Comparison of ENCODE assay signal across 8 cellular contexts in the genomic region with DNA sequence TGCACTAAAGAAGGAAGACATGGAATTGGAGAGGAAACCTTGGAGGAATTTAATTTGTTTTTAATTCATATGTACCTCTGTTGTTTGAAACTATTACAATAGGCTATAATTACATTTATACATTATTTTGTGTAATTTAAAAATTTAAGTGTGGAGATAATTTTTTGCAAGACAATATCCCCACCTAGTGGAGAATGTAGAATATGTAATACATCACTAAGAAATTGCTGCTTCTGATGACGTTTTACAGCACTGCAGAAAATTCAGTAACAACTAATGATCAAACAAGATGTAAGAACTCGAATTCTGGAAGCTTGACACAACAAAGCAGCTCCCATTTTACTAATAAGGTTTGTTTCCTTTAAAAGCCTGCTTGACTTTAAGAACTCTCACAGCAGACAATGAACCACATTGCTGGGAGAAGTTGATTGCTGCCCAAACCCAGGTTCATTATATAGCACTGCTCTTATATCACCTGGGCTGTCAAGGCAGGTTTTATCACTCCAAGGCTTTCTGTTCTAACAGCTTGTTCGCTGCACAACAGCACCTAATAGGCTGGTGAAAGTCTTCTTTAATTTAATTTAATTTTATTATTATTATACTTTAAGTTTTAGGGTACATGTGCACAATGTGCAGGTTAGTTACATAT. TPM values are rescaled to one million over a fixed set of nuclear protein-coding genes. Genes with fewer than 3 reads are reported as not detected.
A peak's percentile ranks its signal among the peaks of the same experiment; 100 is the strongest.
DNase-seq lines count a peak whose midpoint lies in the region; ATAC-seq, FAIRE-seq and TF ChIP-seq lines count a peak whose summit lies in the region.

No MANE protein-coding gene starts in this region.

- intact Hi-C loops in K562 (cut with micrococcal nuclease) (loop anchor here (1.0 to 10.0 kb wide), 5 partner anchors 315 to 713 kb away; partner anchors contain the start of gene ZFP36L2), aorta (cut with DNase I) (loop anchor here (5.0 kb wide), 4 partner anchors 55 to 595 kb away; no protein-coding TSS in a partner anchor)

- H3K4me1 ChIP-seq in K562 (replicated peaks in 1 of 2; ENCODE audit: control insufficient read depth in 2 of 2, insufficient read depth in 2 of 2, low read length in 2 of 2) = peaks cover 0 to 4% of the 10 kb centered on the region in 2 experiments; a peak in 1 of 5 replicates
- H3K4me1 ChIP-seq in aorta (ENCODE audit: control insufficient read depth in 1 of 2, insufficient read depth in 2 of 2, low read length in 2 of 2) = peaks cover 2 to 17% of the 10 kb centered on the region in 2 donors

- peak; percentile 69 for FAIRE-seq in K562 (lab: Jason Lieb, UNC)

- TF ChIP-seq EP300 in K562 (IDR thresholded peaks at IDR 0.05; ENCODE audit: low read length) = no peak

- no peaks in the 10 kb centered on the region for H3K9me3 Mint-ChIP-seq in activated CD4-positive, alpha-beta T cell treated with anti-CD3 and anti-CD28 coated beads, Interleukin-2, amount 10 ng/mL, durations not matched to agents 7 days and 5 days

- H3K27me3 Mint-ChIP-seq in activated CD4-positive, alpha-beta T cell treated with anti-CD3 and anti-CD28 coated beads, Interleukin-2, amount 10 ng/mL, durations not matched to agents 7 days and 5 days = no peaks in the 10 kb centered on the region

- in situ Hi-C loops in K562 (cut with MboI) = no loop called here

- no peaks in the 10 kb centered on the region for H4K20me1 ChIP-seq in K562 (replicated peaks; ENCODE audit: control insufficient read depth, insufficient read depth, low read length)

- DNase-seq in activated CD4-positive, alpha-beta T cell treated with anti-CD3 and anti-CD28 coated beads, Interleukin-2, amount 10 ng/mL, durations not matched to agents 7 days and 5 days = peak; percentile 5
- no peak for DNase-seq in activated CD4-positive, alpha-beta T cell treated with anti-CD3 and anti-CD28 coated beads, Interleukin-2, amount 50 U/mL, for 48 hours
- peak; percentile 7 for DNase-seq in NCI-H146 treated with DMSO at 0.1 percent for 48 hours (lab: John Stamatoyannopoulos, UW; ENCODE audit: unreplicated experiment)
- peak; percentile 20 to 38 (median 32) for DNase-seq in K562 (ENCODE audit: extremely low read depth in 1 of 4, low spot score in 3 of 4)
- DNase-seq in kidney tubule cell (ENCODE audit: low spot score) = peak; percentile 57
- DNase-seq in aorta = no peak
- no peak for DNase-seq in COLO668 (lab: John Stamatoyannopoulos, UW; ENCODE audit: unreplicated experiment)
- no peak for DNase-seq in NCI-H1436 treated with DMSO at 0.1 percent for 48 hours (lab: John Stamatoyannopoulos, UW)

- no peak overlapping the region for H3K27ac Mint-ChIP-seq in activated CD4-positive, alpha-beta T cell treated with anti-CD3 and anti-CD28 coated beads, Interleukin-2, amount 10 ng/mL, durations not matched to agents 7 days and 5 days

- WGBS in K562 (ENCODE audit: insufficient coverage, low coverage, missing lambda C conversion rate) = 0% methylated on average over 3 of the region's 3 CpGs
- WGBS in aorta, 2 donors = 19 to 24% methylated on average over 3 of the region's 3 CpGs

- BruUV-seq in K562 (replicated peaks; lab: Mats Ljungman, UMichigan) = no TSS peak

- H2AFZ ChIP-seq in K562 (ENCODE audit: low read depth, low read length) = no peak overlapping the region

- peaks cover 13% of the 10 kb centered on the region for H3K36me3 Mint-ChIP-seq in activated CD4-positive, alpha-beta T cell treated with anti-CD3 and anti-CD28 coated beads, Interleukin-2, amount 10 ng/mL, durations not matched to agents 7 days and 5 days (ENCODE audit: low read depth)

- peak in 2 of 3 experiments; percentile 36 to 72; a peak in 4 of 6 replicates for TF ChIP-seq CTCF in K562 (IDR thresholded peaks at IDR 0.05 in 2 of 3, conservative IDR thresholded peaks at IDR 0.05 in 1 of 3; ENCODE audit: insufficient read depth in 2 of 3, low read depth in 1 of 3, low read length in 3 of 3)

- CTCF ChIA-PET in activated CD4-positive, alpha-beta T cell treated with anti-CD3 and anti-CD28 coated beads, Interleukin-2, amount 10 ng/mL, durations not matched to agents 7 days and 5 days (lab: Charles Lee) = interaction anchor here (1.2 kb wide), 1 partner anchor 483 kb away, joined by 3 read pairs; no protein-coding TSS in a partner anchor
- CTCF ChIA-PET in K562 (lab: Yijun Ruan, JAX; ENCODE audit: low intra/inter-chr PET ratio) = interaction anchor here (0.6 to 3.1 kb wide), 9 partner anchors 263 to 715 kb away, joined by 3 to 19 read pairs (median 4); no protein-coding TSS in a partner anchor

- H3K4me3 Mint-ChIP-seq in activated CD4-positive, alpha-beta T cell treated with anti-CD3 and anti-CD28 coated beads, Interleukin-2, amount 10 ng/mL, durations not matched to agents 7 days and 5 days = no peak overlapping the region

- peaks cover 9% of the 10 kb centered on the region for H3K4me1 Mint-ChIP-seq in activated CD4-positive, alpha-beta T cell treated with anti-CD3 and anti-CD28 coated beads, Interleukin-2, amount 10 ng/mL, durations not matched to agents 7 days and 5 days

- H3K9me3 ChIP-seq in K562 (replicated peaks; ENCODE audit: control insufficient read depth, insufficient read depth, low read depth, low read length) (no peaks in the 10 kb centered on the region), aorta (ENCODE audit: control insufficient read depth, low read length) (no peaks in the 10 kb centered on the region)

- H3K27me3 ChIP-seq in K562 (ENCODE audit: control insufficient read depth in 2 of 2, insufficient read depth in 2 of 2, low read length in 2 of 2) (no peaks in the 10 kb centered on the region), aorta (ENCODE audit: control insufficient read depth in 1 of 2, insufficient read depth in 2 of 2, low read length in 1 of 2) (no peaks in the 10 kb centered on the region)

- H3K36me3 ChIP-seq in K562 (ENCODE audit: control insufficient read depth, insufficient read depth, low read length) (peaks cover 17% of the 10 kb centered on the region; the same call in 2 of the 3 replicates), aorta (ENCODE audit: control insufficient read depth in 1 of 2, insufficient read depth in 2 of 2, low read length in 1 of 2) (no peaks in the 10 kb centered on the region)

- no peak overlapping the region for H3K9ac ChIP-seq in K562 (ENCODE audit: insufficient read depth in 1 of 2, low read depth in 2 of 2, low read length in 2 of 2)

- POLR2A ChIA-PET in activated CD4-positive, alpha-beta T cell treated with anti-CD3 and anti-CD28 coated beads, Interleukin-2, amount 10 ng/mL, durations not matched to agents 7 days and 5 days (lab: Charles Lee) = no interaction called here
- POLR2A ChIA-PET in K562 (lab: Yijun Ruan, JAX) = interaction anchor here (0.7 kb wide), 1 partner anchor 323 kb away, joined by 3 read pairs; no protein-coding TSS in a partner anchor

- H3K9me1 ChIP-seq in K562 (ENCODE audit: control insufficient read depth, insufficient read depth, low read length) = no peaks in the 10 kb centered on the region

- H3K27ac ChIP-seq in K562 (ENCODE audit: extremely low read depth, low read depth, low read length) (no peak overlapping the region), aorta (ENCODE audit: low read depth in 1 of 2, low read length in 2 of 2) (no peak overlapping the region)

- no peak for TF ChIP-seq POLR2A in K562 (conservative IDR thresholded peaks at IDR 0.05)

- H3K79me2 ChIP-seq in K562 (ENCODE audit: control insufficient read depth, insufficient read depth, low read length) = no peaks in the 10 kb centered on the region

- peak; percentile 61 to 74 for TF ChIP-seq RAD21 in K562 (CRISPR knock-in tag; conservative IDR thresholded peaks at IDR 0.05 in 1 of 2, IDR thresholded peaks at IDR 0.05 in 1 of 2)

- ATAC-seq in K562 = peak; percentile 70
- peak; percentile 72 for ATAC-seq in aorta (ENCODE audit: low FRiP score)

- no peak overlapping the region for H3K4me2 ChIP-seq in K562 (ENCODE audit: insufficient read depth, low read length)

- no peak overlapping the region for H3K4me3 ChIP-seq in K562
- H3K4me3 ChIP-seq in aorta (ENCODE audit: low read length in 2 of 2) = no peak overlapping the region

TF ChIP-seq in K562, 482 proteins besides CTCF, POLR2A, EP300 and RAD21 (continues in another document):
- TF ChIP-seq BACH1 (tag; IDR thresholded peaks at IDR 0.05) = peak; percentile 80
- 0 out of 2 replicates have a peak, but pooled peaks have one; percentile 63 for TF ChIP-seq ARID3A (IDR thresholded peaks at IDR 0.05; ENCODE audit: borderline replicate concordance, low read depth, low read length)

RNA-seq across cellular contexts. Expression of gene THADA, which starts 53.4 kb away (rescaled TPM):
- total RNA-seq in activated CD4-positive, alpha-beta T cell treated with anti-CD3 and anti-CD28 coated beads, Interleukin-2, amount 10 ng/mL, durations not matched to agents 7 days and 5 days = 10 to 100 TPM; 26.2 to 32.2 TPM
- total RNA-seq in K562 (2011; cell fraction: chromatin; rRNA removed; ENCODE audit: low replicate concordance) = 46.5 and 111 TPM in 2 replicates
- total RNA-seq in K562 (2011; cell fraction: nucleolus; rRNA removed) = 30.5 and 38.3 TPM in 2 replicates
- 41.1 and 59.6 TPM in 2 replicates for total RNA-seq in K562 (2011; cell fraction: nucleoplasm; rRNA removed)
- total RNA-seq in K562 (2014; rRNA removed) = 31.9 and 33.9 TPM in 2 replicates
- 34.4 and 34.7 TPM in 2 replicates for total RNA-seq in K562 (2014; rRNA removed; fragmentation: Illumina TruSeq; extraction: Trizol)
- 28.5 and 34.0 TPM in 2 replicates for total RNA-seq in K562 (2015; rRNA removed; fragmentation: Illumina TruSeq; extraction: Trizol)
- total RNA-seq in K562 (2021) = 33.6 and 34.0 TPM in 2 replicates
- polyA plus RNA-seq in K562 (2011; rRNA removed) = 18.7 and 21.9 TPM in 2 replicates
- 19.1 and 20.0 TPM in 2 replicates for polyA plus RNA-seq in K562 (2011; cell fraction: cytosol; rRNA removed)
- 49.1 and 65.8 TPM in 2 replicates for polyA plus RNA-seq in K562 (2011; cell fraction: nucleus; rRNA removed)
- 18.4 and 28.4 TPM in 2 replicates for polyA plus RNA-seq in K562 (2012)
- polyA plus RNA-seq in K562 (2014; fragmentation: Illumina TruSeq; extraction: Trizol) = 28.4 and 31.9 TPM in 2 replicates
- polyA plus RNA-seq in K562 (2014; fragmentation: Nextera tagmentation; extraction: Ambion mirVana) = 10 to 100 TPM; 17.8 to 29.6 TPM
- 15.9 and 25.1 TPM in 2 replicates for polyA plus RNA-seq in K562 (2014; rRNA removed)
- polyA minus RNA-seq in K562 (2011; rRNA and poly(A)+ RNA removed) = 64.9 and 80.5 TPM in 2 replicates
- 32.6 and 32.9 TPM in 2 replicates for polyA minus RNA-seq in K562 (2011; cell fraction: cytosol; rRNA and poly(A)+ RNA removed)
- polyA minus RNA-seq in K562 (2011; cell fraction: nucleus; rRNA and poly(A)+ RNA removed) = 44.0 and 57.8 TPM in 2 replicates
- total RNA-seq in aorta = 10 to 100 TPM; 30.5 to 38.5 TPM
- 10 to 100 TPM; 12.4 to 19.4 TPM for polyA plus RNA-seq in aorta

Comparison
In these comparisons a context has a peak if more than half of its experiments do, and no peak if none do; other contexts are left out.
1. DNase-seq: peak in activated CD4-positive, alpha-beta T cell treated with anti-CD3 and anti-CD28 coated beads, Interleukin-2, amount 10 ng/mL, durations not matched to agents 7 days and 5 days (single experiment), NCI-H146 treated with DMSO at 0.1 percent for 48 hours (single experiment), K562 (4 of 4) and kidney tubule cell (single experiment); none in activated CD4-positive, alpha-beta T cell treated with anti-CD3 and anti-CD28 coated beads, Interleukin-2, amount 50 U/mL, for 48 hours (0 of 2), aorta (0 of 2), COLO668 (single experiment) and NCI-H1436 treated with DMSO at 0.1 percent for 48 hours (single experiment).